In genomic region chr2:53127061-53127650, GRCh38 we compare ENCODE assay signal across 15 cellular contexts.
DNase-seq lines count a peak whose midpoint lies in the region; ATAC-seq and TF ChIP-seq lines count a peak whose summit lies in the region.
"Had no signal": no experiment of that assay in that cellular context is flagged by ENCODE, and none has a peak within 500 bp of the region (broad histone marks: within the 10 kb centered on the region; RNA-seq: fewer than 3 reads in every experiment).

No MANE protein-coding gene starts in this region.

- no peak overlapping the region for H2BK15ac ChIP-seq in neuronal stem cell (ENCODE audit: low read length)

- TF ChIP-seq RAD21 in HCT116 (IDR thresholded peaks at IDR 0.05; ENCODE audit: low read depth) = no peak

- no peaks in the 10 kb centered on the region for H3K79me1 ChIP-seq in neuronal stem cell (ENCODE audit: low read depth, low read length)

- CTCF ChIA-PET in HCT116 (lab: Charles Lee) = no interaction called here
- CTCF ChIA-PET in PC-9 (lab: Charles Lee) = no interaction called here

- ATAC-seq in HCT116 (no peak), HG02798 (IDR thresholded peaks at IDR 0.05; ENCODE audit: poor library complexity, unreplicated experiment) (no peak)

- H3K9me2 ChIP-seq in HCT116 (ENCODE audit: insufficient read depth) = no peaks in the 10 kb centered on the region
- H3K9me2 ChIP-seq in PC-9 (ENCODE audit: insufficient read depth) = no peaks in the 10 kb centered on the region

- H3F3A ChIP-seq in PC-9 (ENCODE audit: insufficient read depth, low read depth) = peaks cover 10% of the 10 kb centered on the region; the same call in 1 of the 2 replicates

- no CpG with 5 or more reads among the region's 5 CpGs for WGBS in neuronal stem cell (ENCODE audit: extremely low coverage in 2 of 2, insufficient read length in 2 of 2, insufficient replicate concordance in 1 of 2), 2 donors

- TF ChIP-seq CTCF in HCT116 (IDR thresholded peaks at IDR 0.05 in 2 of 3, conservative IDR thresholded peaks at IDR 0.05 in 1 of 3; ENCODE audit: borderline replicate concordance in 1 of 3, insufficient read depth in 1 of 3, low read depth in 2 of 3, low read length in 2 of 3) (no peak), PC-9 (conservative IDR thresholded peaks at IDR 0.05) (no peak), retinal pigment epithelial cell (conservative IDR thresholded peaks at IDR 0.05; ENCODE audit: low read depth, low read length) (no peak)

- DNase-seq in HCT116 (ENCODE audit: low read depth, low spot score) = no peak
- DNase-seq in PC-9 = no peak
- peak; percentile 1 for DNase-seq in iris pigment epithelial cell (ENCODE audit: low read depth)
- peak; percentile 21 for DNase-seq in retinal pigment epithelial cell (ENCODE audit: low read depth)
- DNase-seq in NCI-H2196 treated with DMSO at 0.1 percent for 48 hours (lab: John Stamatoyannopoulos, UW; ENCODE audit: unreplicated experiment) = no peak
- DNase-seq in neuronal stem cell (ENCODE audit: low spot score) = no peak
- DNase-seq: AML-193, Caco-2, DMS53, H7, NCI-H1436, NCI-H2029 treated with DMSO at 0.1 percent for 48 hours, NCI-H748 treated with DMSO at 0.1 percent for 48 hours, SIG-M5 had no signal

- no peak overlapping the region for H3K23ac ChIP-seq in neuronal stem cell (ENCODE audit: low read depth, low read length, poor library complexity)

- no peak overlapping the region for H2BK12ac ChIP-seq in neuronal stem cell (ENCODE audit: low read length)

- H4K8ac ChIP-seq in neuronal stem cell (ENCODE audit: low read depth, low read length) = no peak overlapping the region

- H3K4me2 ChIP-seq in HCT116 (ENCODE audit: low read length) (no peak overlapping the region), PC-9 (no peak overlapping the region), neuronal stem cell (ENCODE audit: insufficient read depth, low read length, poor library complexity, severe bottlenecking) (no peak overlapping the region)

- H3K4ac ChIP-seq in neuronal stem cell (ENCODE audit: low read length) = no peak overlapping the region

- H3K27ac ChIP-seq in HCT116 (ENCODE audit: low read depth, low read length) = no peak overlapping the region
- no peak overlapping the region for H3K27ac ChIP-seq in PC-9
- H3K27ac ChIP-seq in neuronal stem cell (replicated peaks; ENCODE audit: low read length) = no peak overlapping the region

- RAD21 ChIA-PET in HCT116 (lab: Charles Lee; ENCODE audit: low non-redundant PET in 1 of 2, low total read pairs in 2 of 2, uncharacterized antibody in 2 of 2, unreplicated experiment in 2 of 2) = no interaction called here

- H3K27me3 ChIP-seq in HCT116 (ENCODE audit: insufficient read depth, low read length) (no peaks in the 10 kb centered on the region), PC-9 (ENCODE audit: insufficient read depth, low read depth) (no peaks in the 10 kb centered on the region), neuronal stem cell (ENCODE audit: control insufficient read depth in 3 of 3, insufficient read depth in 3 of 3, low read depth in 1 of 3, low read length in 3 of 3) (no peaks in the 10 kb centered on the region)

- BruUV-seq in HCT116 (replicated peaks; lab: Mats Ljungman, UMichigan) (no TSS peak), PC-9 (replicated peaks; lab: Mats Ljungman, UMichigan) (no TSS peak)

- H3K36me3 ChIP-seq in HCT116 (ENCODE audit: control insufficient read depth in 1 of 2, insufficient read depth in 2 of 2, low read length in 2 of 2) (no peaks in the 10 kb centered on the region), PC-9 (ENCODE audit: low read depth) (no peaks in the 10 kb centered on the region), neuronal stem cell (replicated peaks in 1 of 2; ENCODE audit: control insufficient read depth in 2 of 2, insufficient read depth in 2 of 2, low read length in 2 of 2) (no peaks in the 10 kb centered on the region)

- no peaks in the 10 kb centered on the region for H4K20me1 ChIP-seq in HCT116 (ENCODE audit: insufficient read depth)
- H4K20me1 ChIP-seq in PC-9 (ENCODE audit: insufficient read depth) = no peaks in the 10 kb centered on the region

- no peak overlapping the region for H2BK120ac ChIP-seq in neuronal stem cell (ENCODE audit: low read depth, low read length)

- POLR2A ChIA-PET in HCT116 (lab: Charles Lee) (no interaction called here), PC-9 (lab: Charles Lee; ENCODE audit: unreplicated experiment) (no interaction called here)

- H2AFZ ChIP-seq in HCT116 (ENCODE audit: low read depth, low read length, poor library complexity, severe bottlenecking) (peak overlapping the region; percentile 19), PC-9 (peak overlapping the region; percentile 41; the same call in 1 of the 2 replicates), neuronal stem cell (ENCODE audit: low read length) (no peak overlapping the region)

- H3K9me3 ChIP-seq in HCT116 (ENCODE audit: control insufficient read depth in 1 of 2, insufficient read depth in 1 of 2, low read depth in 1 of 2, low read length in 2 of 2) (no peaks in the 10 kb centered on the region), PC-9 (ENCODE audit: insufficient read depth, low read depth) (peaks cover 21% of the 10 kb centered on the region), neuronal stem cell (replicated peaks in 1 of 2; ENCODE audit: control insufficient read depth in 2 of 2, insufficient read depth in 1 of 2, low read depth in 1 of 2, low read length in 2 of 2) (no peaks in the 10 kb centered on the region)
- H3K9me3 ChIP-seq: Caco-2 had no signal

- H3K4me3 ChIP-seq in HCT116 (replicated peaks in 1 of 2; ENCODE audit: low read depth in 1 of 2, low read length in 2 of 2) = no peak overlapping the region
- H3K4me3 ChIP-seq in PC-9 = no peak overlapping the region
- no peak overlapping the region for H3K4me3 ChIP-seq in retinal pigment epithelial cell (ENCODE audit: low read length)
- H3K4me3 ChIP-seq in neuronal stem cell (ENCODE audit: low read length in 2 of 2) = no peak overlapping the region

- intact Hi-C loops in HCT116 (cut with micrococcal nuclease) (no loop called here), PC-9 (cut with micrococcal nuclease; ENCODE audit: unreplicated experiment) (no loop called here)

- no peak overlapping the region for H4K91ac ChIP-seq in neuronal stem cell (ENCODE audit: low read depth, low read length, poor library complexity)

- H3K14ac ChIP-seq in neuronal stem cell (ENCODE audit: low read length) = no peak overlapping the region

- no peak for TF ChIP-seq POLR2A in HCT116 (IDR thresholded peaks at IDR 0.05; ENCODE audit: borderline replicate concordance, extremely low read depth, insufficient read depth, insufficient read length)

- H3K79me2 ChIP-seq in HCT116 (ENCODE audit: insufficient read depth, low read length) (no peaks in the 10 kb centered on the region), PC-9 (ENCODE audit: low read depth) (no peaks in the 10 kb centered on the region)

- H2AK5ac ChIP-seq in neuronal stem cell (ENCODE audit: low read depth, low read length) = no peak overlapping the region

- H3K9ac ChIP-seq in HCT116 (ENCODE audit: low read length) = no peak overlapping the region
- no peak overlapping the region for H3K9ac ChIP-seq in neuronal stem cell (ENCODE audit: low read depth, low read length, poor library complexity)

- H3K18ac ChIP-seq in neuronal stem cell (ENCODE audit: low read length) = no peak overlapping the region

- H3K4me1 ChIP-seq in HCT116 (ENCODE audit: control insufficient read depth in 1 of 2, insufficient read depth in 2 of 2, low read length in 2 of 2) = peaks cover 9 to 27% of the 10 kb centered on the region in 2 experiments; a peak in 3 of 4 replicates
- H3K4me1 ChIP-seq in PC-9 (replicated peaks; ENCODE audit: insufficient read depth) = peaks cover 28% of the 10 kb centered on the region
- no peaks in the 10 kb centered on the region for H3K4me1 ChIP-seq in neuronal stem cell (ENCODE audit: control insufficient read depth in 2 of 2, insufficient read depth in 1 of 2, low read depth in 1 of 2, low read length in 2 of 2)

- no peak overlapping the region for H2BK5ac ChIP-seq in neuronal stem cell (ENCODE audit: low read length)

TF ChIP-seq in HCT116, 20 proteins besides CTCF, POLR2A, EP300 and RAD21 (continues in another document):
- no peak for TF ChIP-seq POLR2AphosphoS5 (IDR thresholded peaks at IDR 0.05; ENCODE audit: low read depth, low read length)
- no peak for TF ChIP-seq REST (IDR thresholded peaks at IDR 0.05; ENCODE audit: low read depth)
- no peak for TF ChIP-seq EZH2phosphoT487 (IDR thresholded peaks at IDR 0.05; ENCODE audit: borderline replicate concordance)

Comparison
In these comparisons a context has a peak if more than half of its experiments do, and no peak if none do; other contexts are left out.
1. DNase-seq: peak in iris pigment epithelial cell (single experiment) and retinal pigment epithelial cell (single experiment); none in HCT116 (single experiment), PC-9 (0 of 2), NCI-H2196 treated with DMSO at 0.1 percent for 48 hours (single experiment) and neuronal stem cell (single experiment).